15 cellular contexts compared by ENCODE assay signal in the genomic region with DNA sequence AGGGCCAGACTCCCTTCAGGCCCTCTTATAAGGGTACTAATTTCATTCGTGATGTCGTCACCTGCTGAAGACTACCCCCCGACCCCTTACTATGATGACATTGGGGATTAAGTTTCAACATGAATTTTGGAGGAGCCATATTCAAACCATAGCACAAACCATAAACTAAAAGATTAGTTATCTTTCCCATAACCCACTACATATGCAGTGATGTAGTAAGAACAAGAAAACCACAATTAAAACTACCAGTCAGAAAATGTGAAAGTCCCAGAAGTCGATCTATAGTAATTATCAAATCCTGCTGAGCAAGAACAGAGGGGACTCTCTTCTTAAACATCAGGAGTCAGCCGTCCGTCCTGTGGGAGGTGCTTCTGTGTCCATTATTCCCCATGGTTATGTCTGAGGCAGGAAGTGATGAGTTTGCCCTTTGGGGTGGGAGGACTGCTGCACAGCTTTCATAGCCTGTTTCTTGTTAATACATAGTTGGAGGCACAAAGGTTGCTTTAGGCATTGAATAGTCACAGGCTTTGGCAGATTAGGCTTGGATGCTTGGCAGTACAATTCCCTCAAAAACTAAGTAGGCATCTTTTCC. TPM values are rescaled to one million over a fixed set of nuclear protein-coding genes. Genes with fewer than 3 reads are reported as not detected.
DNase-seq lines count a peak whose midpoint lies in the region; ATAC-seq and TF ChIP-seq lines count a peak whose summit lies in the region.
"Had no signal": no experiment of that assay in that cellular context is flagged by ENCODE, and none has a peak within 500 bp of the region (broad histone marks: within the 10 kb centered on the region; RNA-seq: fewer than 3 reads in every experiment).

No MANE protein-coding gene starts in this region.

- DNase-seq in NCI-H1417 (lab: John Stamatoyannopoulos, UW) = peak in 2 of 3 experiments; percentile 15 to 27
- DNase-seq in NCI-H1417 treated with DMSO at 0.1 percent for 48 hours (lab: John Stamatoyannopoulos, UW) = no peak
- DNase-seq in COLO829 (ENCODE audit: low spot score) = peak; percentile 66
- DNase-seq in activated T-cell treated with anti-CD3 and anti-CD28 coated beads, Interleukin-2, amount 50 U/mL, for 4 hours = no peak
- DNase-seq in foreskin keratinocyte = peak in 1 of 2 donors; percentile 64
- DNase-seq in dedifferentiated amniotic fluid mesenchymal stem cell (ENCODE audit: extremely low spot score) = no peak
- no peak for DNase-seq in NCI-H1048 (lab: John Stamatoyannopoulos, UW)
- DNase-seq in WTC11 (ENCODE audit: low spot score) = no peak
- DNase-seq: HCEC 1CT, KBM-7, left cardiac atrium, NCI-H187, upper lobe of right lung had no signal

- peaks cover 13% of the 10 kb centered on the region for H3K4me1 Mint-ChIP-seq in activated T-cell treated with anti-CD3 and anti-CD28 coated beads, Interleukin-2, amount 50 U/mL, for 4 hours (ENCODE audit: low read depth)
- H3K4me1 Mint-ChIP-seq in WTC11 = peaks cover 16% of the 10 kb centered on the region

- H3K27me3 Mint-ChIP-seq in activated T-cell treated with anti-CD3 and anti-CD28 coated beads, Interleukin-2, amount 50 U/mL, for 4 hours (ENCODE audit: low read depth) = peaks cover 4% of the 10 kb centered on the region
- no peaks in the 10 kb centered on the region for H3K27me3 Mint-ChIP-seq in WTC11 (ENCODE audit: low read depth)

- H3K36me3 Mint-ChIP-seq in activated T-cell treated with anti-CD3 and anti-CD28 coated beads, Interleukin-2, amount 50 U/mL, for 4 hours (ENCODE audit: insufficient read depth) = no peaks in the 10 kb centered on the region
- H3K36me3 Mint-ChIP-seq in WTC11 = no peaks in the 10 kb centered on the region

- H3K27ac Mint-ChIP-seq in WTC11 = no peak overlapping the region

- ATAC-seq in activated T-cell treated with anti-CD3 and anti-CD28 coated beads, Interleukin-2, amount 50 U/mL, for 4 hours = peak; percentile 53 to 70
- ATAC-seq in foreskin keratinocyte (peak; percentile 17), WTC11 (no peak)
- ATAC-seq: left cardiac atrium had no signal

- no peaks in the 10 kb centered on the region for H3K27me3 ChIP-seq in foreskin keratinocyte
- H3K27me3 ChIP-seq: hepatocyte, upper lobe of right lung had no signal

- POLR2A ChIA-PET in WTC11 (lab: Charles Lee) = no interaction called here

- no peak overlapping the region for H3K27ac ChIP-seq in foreskin keratinocyte
- H3K27ac ChIP-seq: 22Rv1, hepatocyte, upper lobe of right lung had no signal

- no peak overlapping the region for H3K4me3 Mint-ChIP-seq in activated T-cell treated with anti-CD3 and anti-CD28 coated beads, Interleukin-2, amount 50 U/mL, for 4 hours
- no peak overlapping the region for H3K4me3 Mint-ChIP-seq in WTC11

- H3K9me3 Mint-ChIP-seq in activated T-cell treated with anti-CD3 and anti-CD28 coated beads, Interleukin-2, amount 50 U/mL, for 4 hours = no peaks in the 10 kb centered on the region
- H3K9me3 Mint-ChIP-seq in WTC11 = peaks cover 3% of the 10 kb centered on the region; the same call in 1 of the 2 replicates

- peaks cover 30% of the 10 kb centered on the region for H3K4me1 ChIP-seq in foreskin keratinocyte

- CTCF ChIA-PET in WTC11 (lab: Charles Lee) = no interaction called here

- TF ChIP-seq CTCF in foreskin keratinocyte (conservative IDR thresholded peaks at IDR 0.05) (no peak), WTC11 (IDR thresholded peaks at IDR 0.05) (no peak)

TF ChIP-seq in WTC11, 78 proteins besides CTCF, POLR2A, EP300 and RAD21 (continues in another document):
- TF ChIP-seq ELF4 (CRISPR knock-in tag; IDR thresholded peaks at IDR 0.05; ENCODE audit: low read depth) = no peak
- TF ChIP-seq, protein P1, sequence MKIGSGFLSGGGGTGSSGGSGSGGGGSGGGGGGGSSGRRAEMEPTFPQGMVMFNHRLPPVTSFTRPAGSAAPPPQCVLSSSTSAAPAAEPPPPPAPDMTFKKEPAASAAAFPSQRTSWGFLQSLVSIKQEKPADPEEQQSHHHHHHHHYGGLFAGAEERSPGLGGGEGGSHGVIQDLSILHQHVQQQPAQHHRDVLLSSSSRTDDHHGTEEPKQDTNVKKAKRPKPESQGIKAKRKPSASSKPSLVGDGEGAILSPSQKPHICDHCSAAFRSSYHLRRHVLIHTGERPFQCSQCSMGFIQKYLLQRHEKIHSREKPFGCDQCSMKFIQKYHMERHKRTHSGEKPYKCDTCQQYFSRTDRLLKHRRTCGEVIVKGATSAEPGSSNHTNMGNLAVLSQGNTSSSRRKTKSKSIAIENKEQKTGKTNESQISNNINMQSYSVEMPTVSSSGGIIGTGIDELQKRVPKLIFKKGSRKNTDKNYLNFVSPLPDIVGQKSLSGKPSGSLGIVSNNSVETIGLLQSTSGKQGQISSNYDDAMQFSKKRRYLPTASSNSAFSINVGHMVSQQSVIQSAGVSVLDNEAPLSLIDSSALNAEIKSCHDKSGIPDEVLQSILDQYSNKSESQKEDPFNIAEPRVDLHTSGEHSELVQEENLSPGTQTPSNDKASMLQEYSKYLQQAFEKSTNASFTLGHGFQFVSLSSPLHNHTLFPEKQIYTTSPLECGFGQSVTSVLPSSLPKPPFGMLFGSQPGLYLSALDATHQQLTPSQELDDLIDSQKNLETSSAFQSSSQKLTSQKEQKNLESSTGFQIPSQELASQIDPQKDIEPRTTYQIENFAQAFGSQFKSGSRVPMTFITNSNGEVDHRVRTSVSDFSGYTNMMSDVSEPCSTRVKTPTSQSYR (CRISPR knock-in tag; IDR thresholded peaks at IDR 0.05) = no peak
- TF ChIP-seq, protein P2, sequence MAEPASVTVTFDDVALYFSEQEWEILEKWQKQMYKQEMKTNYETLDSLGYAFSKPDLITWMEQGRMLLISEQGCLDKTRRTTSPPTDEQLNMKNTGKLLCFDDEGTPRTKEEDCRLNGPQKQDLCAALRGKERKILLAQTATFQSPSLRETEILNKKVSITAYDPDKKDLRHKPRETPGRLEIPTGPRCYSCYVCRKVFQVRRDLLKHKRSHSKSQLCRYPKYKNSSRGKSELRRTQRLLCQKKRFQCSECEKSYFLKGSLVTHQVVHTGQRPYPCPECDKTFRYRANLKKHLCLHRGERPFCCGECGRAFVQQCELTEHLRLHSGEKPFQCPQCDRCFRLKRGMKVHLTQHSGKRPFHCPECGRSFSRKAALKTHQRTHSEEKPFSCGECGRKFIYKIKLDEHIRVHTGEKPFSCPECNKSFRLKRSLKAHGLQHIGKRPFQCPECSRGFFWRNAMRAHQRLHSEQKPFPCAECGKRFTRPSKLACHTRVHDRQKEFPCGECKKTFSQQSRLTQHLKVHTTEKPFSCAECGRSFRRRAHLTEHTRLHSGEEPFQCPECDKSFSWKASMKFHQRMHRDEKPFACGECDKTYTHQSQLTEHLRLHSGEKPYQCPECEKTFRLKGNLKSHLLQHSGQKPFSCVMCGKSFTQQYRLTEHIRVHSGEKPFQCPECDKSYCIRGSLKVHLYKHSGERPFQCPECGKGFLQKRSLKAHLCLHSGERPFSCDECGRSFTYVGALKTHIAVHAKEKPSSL (CRISPR knock-in tag; conservative IDR thresholded peaks at IDR 0.05) = no peak
- no peak for TF ChIP-seq SP1 (CRISPR knock-in tag; conservative IDR thresholded peaks at IDR 0.05)
- no peak for TF ChIP-seq TEAD4 (CRISPR knock-in tag; IDR thresholded peaks at IDR 0.05)
- TF ChIP-seq, protein P3, sequence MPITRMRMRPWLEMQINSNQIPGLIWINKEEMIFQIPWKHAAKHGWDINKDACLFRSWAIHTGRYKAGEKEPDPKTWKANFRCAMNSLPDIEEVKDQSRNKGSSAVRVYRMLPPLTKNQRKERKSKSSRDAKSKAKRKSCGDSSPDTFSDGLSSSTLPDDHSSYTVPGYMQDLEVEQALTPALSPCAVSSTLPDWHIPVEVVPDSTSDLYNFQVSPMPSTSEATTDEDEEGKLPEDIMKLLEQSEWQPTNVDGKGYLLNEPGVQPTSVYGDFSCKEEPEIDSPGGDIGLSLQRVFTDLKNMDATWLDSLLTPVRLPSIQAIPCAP (CRISPR knock-in tag; IDR thresholded peaks at IDR 0.05) = no peak
- TF ChIP-seq ETV6 (CRISPR knock-in tag; IDR thresholded peaks at IDR 0.05) = no peak
- TF ChIP-seq, protein P4, sequence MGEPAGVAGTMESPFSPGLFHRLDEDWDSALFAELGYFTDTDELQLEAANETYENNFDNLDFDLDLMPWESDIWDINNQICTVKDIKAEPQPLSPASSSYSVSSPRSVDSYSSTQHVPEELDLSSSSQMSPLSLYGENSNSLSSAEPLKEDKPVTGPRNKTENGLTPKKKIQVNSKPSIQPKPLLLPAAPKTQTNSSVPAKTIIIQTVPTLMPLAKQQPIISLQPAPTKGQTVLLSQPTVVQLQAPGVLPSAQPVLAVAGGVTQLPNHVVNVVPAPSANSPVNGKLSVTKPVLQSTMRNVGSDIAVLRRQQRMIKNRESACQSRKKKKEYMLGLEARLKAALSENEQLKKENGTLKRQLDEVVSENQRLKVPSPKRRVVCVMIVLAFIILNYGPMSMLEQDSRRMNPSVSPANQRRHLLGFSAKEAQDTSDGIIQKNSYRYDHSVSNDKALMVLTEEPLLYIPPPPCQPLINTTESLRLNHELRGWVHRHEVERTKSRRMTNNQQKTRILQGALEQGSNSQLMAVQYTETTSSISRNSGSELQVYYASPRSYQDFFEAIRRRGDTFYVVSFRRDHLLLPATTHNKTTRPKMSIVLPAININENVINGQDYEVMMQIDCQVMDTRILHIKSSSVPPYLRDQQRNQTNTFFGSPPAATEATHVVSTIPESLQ (CRISPR knock-in tag; IDR thresholded peaks at IDR 0.05) = no peak
- TF ChIP-seq, protein P5, sequence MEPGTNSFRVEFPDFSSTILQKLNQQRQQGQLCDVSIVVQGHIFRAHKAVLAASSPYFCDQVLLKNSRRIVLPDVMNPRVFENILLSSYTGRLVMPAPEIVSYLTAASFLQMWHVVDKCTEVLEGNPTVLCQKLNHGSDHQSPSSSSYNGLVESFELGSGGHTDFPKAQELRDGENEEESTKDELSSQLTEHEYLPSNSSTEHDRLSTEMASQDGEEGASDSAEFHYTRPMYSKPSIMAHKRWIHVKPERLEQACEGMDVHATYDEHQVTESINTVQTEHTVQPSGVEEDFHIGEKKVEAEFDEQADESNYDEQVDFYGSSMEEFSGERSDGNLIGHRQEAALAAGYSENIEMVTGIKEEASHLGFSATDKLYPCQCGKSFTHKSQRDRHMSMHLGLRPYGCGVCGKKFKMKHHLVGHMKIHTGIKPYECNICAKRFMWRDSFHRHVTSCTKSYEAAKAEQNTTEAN (CRISPR knock-in tag; IDR thresholded peaks at IDR 0.05) = no peak
- TF ChIP-seq ZNF219 (CRISPR knock-in tag; IDR thresholded peaks at IDR 0.05; ENCODE audit: borderline replicate concordance) = no peak

RNA-seq across cellular contexts. Expression of a gene that starts 35.9 kb away (rescaled TPM):
- 10 to 100 TPM in 2 of 3 donors, 1 to 10 TPM in 1; 10.0 to 17.0 (median 15.5) TPM for total RNA-seq in activated T-cell treated with anti-CD3 and anti-CD28 coated beads, Interleukin-2, amount 50 U/mL, for 4 hours
- total RNA-seq in foreskin keratinocyte = 171 and 183 TPM in 2 replicates
- polyA plus RNA-seq in foreskin keratinocyte = 147 and 151 TPM in 2 replicates
- total RNA-seq in WTC11 (2021) = 38.2 to 39.6 TPM (median 38.7 TPM) in 3 replicates

Comparison
In these comparisons a context has a peak if more than half of its experiments do, and no peak if none do; other contexts are left out.
1. DNase-seq: peak in NCI-H1417 (2 of 3) and COLO829 (single experiment); none in NCI-H1417 treated with DMSO at 0.1 percent for 48 hours (single experiment), activated T-cell treated with anti-CD3 and anti-CD28 coated beads, Interleukin-2, amount 50 U/mL, for 4 hours (single experiment), dedifferentiated amniotic fluid mesenchymal stem cell (single experiment), NCI-H1048 (single experiment) and WTC11 (single experiment).